Comparison of ENCODE assay signal across 11 cellular contexts in genomic region chr11:15451713-15452112, GRCh38.
"Had no signal": no experiment of that assay in that cellular context is flagged by ENCODE, and none has a peak within 500 bp of the region (broad histone marks: within the 10 kb centered on the region; RNA-seq: fewer than 3 reads in every experiment).

No MANE protein-coding gene starts in this region.

- H3K9ac ChIP-seq: GM23248 had no signal

- H3K27ac ChIP-seq: GM23248 had no signal

- FAIRE-seq: H1, H54 had no signal

- DNase-seq: GM23248, GOT3, H7, H9, HCEC 1CT, HFFc6 had no signal

- H3K4me2 ChIP-seq: GM23338 had no signal

- ATAC-seq: GM23338, HCT116 had no signal

- H2AFZ ChIP-seq: GM23248, GM23338 had no signal

- H3K4me1 ChIP-seq: HAP-1 had no signal

- H3K9me3 ChIP-seq: HAP-1 had no signal

- H3K36me3 ChIP-seq: HAP-1 had no signal

- H3K4me3 ChIP-seq: GM23248, GM23338, HAP-1 had no signal
